In genomic region chr19:14248578-14249011, GRCh38 we compare ENCODE assay signal across 8 cellular contexts. TPM values are rescaled to one million over a fixed set of nuclear protein-coding genes. Genes with fewer than 3 reads are reported as not detected.
DNase-seq lines count a peak whose midpoint lies in the region; ATAC-seq and TF ChIP-seq lines count a peak whose summit lies in the region.

No MANE protein-coding gene starts in this region.

- peaks cover 9% of the 10 kb centered on the region for H3K4me1 Mint-ChIP-seq in T-helper 17 cell

- peak overlapping the region; percentile 32 to 42 for H3K4me3 ChIP-seq in cardiac fibroblast (replicated peaks in 1 of 2; ENCODE audit: low read depth in 2 of 2, low read length in 2 of 2)

- peak; percentile 34 for DNase-seq in activated gamma-delta T cell treated with Interleukin-2 at 50 U/mL for 16 hours
- no peak for DNase-seq in activated gamma-delta T cell (lab: John Stamatoyannopoulos, UW)
- peak in 2 of 3 donors; percentile 15 to 17 for DNase-seq in T-helper 17 cell
- DNase-seq in cardiac fibroblast (ENCODE audit: low read depth in 2 of 2): peak in 1 of 2 donors; percentile 74
- DNase-seq in left colon: peak; percentile 42 to 47
- peak; percentile 47 to 55 for DNase-seq in stimulated activated CD4-positive, alpha-beta T cell treated with anti-CD3 and anti-CD28 coated beads, Interleukin-2, amount 100 ng/mL, for 24 hours
- DNase-seq in GF-D8 (lab: John Stamatoyannopoulos, UW): no peak
- no peak for DNase-seq in GM19240 (ENCODE audit: insufficient read length, low spot score)

- no peaks in the 10 kb centered on the region for H3K36me3 Mint-ChIP-seq in T-helper 17 cell (ENCODE audit: low read depth)

- no peaks in the 10 kb centered on the region for H3K27me3 Mint-ChIP-seq in T-helper 17 cell

- H3K4me3 Mint-ChIP-seq in T-helper 17 cell: peak overlapping the region; percentile 84

- peak overlapping the region; percentile 57 for H3K27ac Mint-ChIP-seq in T-helper 17 cell

- intact Hi-C loops in left colon (cut with DNase I, micrococcal nuclease): no loop called here

- H3K9me3 ChIP-seq in T-helper 17 cell (ENCODE audit: control insufficient read depth, low read length, poor library complexity, severe bottlenecking): no peaks in the 10 kb centered on the region

- peak; percentile 69 for ATAC-seq in T-helper 17 cell
- ATAC-seq in left colon: peak; percentile 75

- TF ChIP-seq CTCF in cardiac fibroblast (IDR thresholded peaks at IDR 0.05; ENCODE audit: low read depth, low read length): no peak

RNA-seq across cellular contexts. Expression of gene ADGRL1, which starts 42.6 kb away (rescaled TPM):
- 10 to 100 TPM; 14.9 to 30.8 TPM for total RNA-seq in T-helper 17 cell
- total RNA-seq in left colon: 10 to 100 TPM; 34.6 to 55.9 TPM

Comparison
In these comparisons a context has a peak if more than half of its experiments do, and no peak if none do; other contexts are left out.
1. DNase-seq: peak in activated gamma-delta T cell treated with Interleukin-2 at 50 U/mL for 16 hours (single experiment), T-helper 17 cell (2 of 3), left colon (2 of 2) and stimulated activated CD4-positive, alpha-beta T cell treated with anti-CD3 and anti-CD28 coated beads, Interleukin-2, amount 100 ng/mL, for 24 hours (2 of 2); none in activated gamma-delta T cell (single experiment), GF-D8 (single experiment) and GM19240 (single experiment).